Comparison of ENCODE assay signal across 14 cellular contexts in genomic region chr3:176953106-176954080, GRCh38.
DNase-seq lines count a peak whose midpoint lies in the region; ATAC-seq and TF ChIP-seq lines count a peak whose summit lies in the region.
"Had no signal": no experiment of that assay in that cellular context is flagged by ENCODE, and none has a peak within 500 bp of the region (broad histone marks: within the 10 kb centered on the region; RNA-seq: fewer than 3 reads in every experiment).

No MANE protein-coding gene starts in this region.

- H3K14ac ChIP-seq in mesenchymal stem cell (ENCODE audit: low read length in 2 of 2), result no peak overlapping the region

- no peaks in the 10 kb centered on the region for H4K20me1 ChIP-seq in mammary epithelial cell (ENCODE audit: insufficient read depth, low read length)
- no peaks in the 10 kb centered on the region for H4K20me1 ChIP-seq in smooth muscle cell (ENCODE audit: low read depth)

- no peaks in the 10 kb centered on the region for H3K79me1 ChIP-seq in mesenchymal stem cell (replicated peaks; ENCODE audit: low read length, poor library complexity, severe bottlenecking)

- no peak overlapping the region for H3K4me2 ChIP-seq in mammary epithelial cell (ENCODE audit: insufficient read depth, low read depth, low read length)
- H3K4me2 ChIP-seq in mesenchymal stem cell (ENCODE audit: low read length, poor library complexity, severe bottlenecking), result no peak overlapping the region
- no peak overlapping the region for H3K4me2 ChIP-seq in smooth muscle cell
- H3K4me2 ChIP-seq: A549 had no signal

- peaks cover 27% of the 10 kb centered on the region for H3K4me1 ChIP-seq in mammary epithelial cell (ENCODE audit: insufficient read depth, low read length)
- H3K4me1 ChIP-seq in mesenchymal stem cell (ENCODE audit: control insufficient read depth, insufficient read depth, low read depth, low read length), result peaks cover 9% of the 10 kb centered on the region
- H3K4me1 ChIP-seq in smooth muscle cell (ENCODE audit: low read depth), result no peaks in the 10 kb centered on the region

- H4K91ac ChIP-seq in mesenchymal stem cell (ENCODE audit: low read length), result no peak overlapping the region

- no peak overlapping the region for H4K8ac ChIP-seq in mesenchymal stem cell (ENCODE audit: low read length)

- no peak overlapping the region for H3K27ac ChIP-seq in mammary epithelial cell (ENCODE audit: insufficient read depth, low read depth, low read length)
- H3K27ac ChIP-seq in mesenchymal stem cell (ENCODE audit: low read length, poor library complexity, severe bottlenecking), result no peak overlapping the region
- H3K27ac ChIP-seq in smooth muscle cell (ENCODE audit: low read depth), result no peak overlapping the region
- H3K27ac ChIP-seq: A549, suprapubic skin had no signal

- H2BK12ac ChIP-seq in mesenchymal stem cell (ENCODE audit: low read length in 2 of 2), result peak overlapping the region in 1 of 2 experiments; percentile 33

- H3K27me3 ChIP-seq in mammary epithelial cell (ENCODE audit: insufficient read depth, low read length) (no peaks in the 10 kb centered on the region), mesenchymal stem cell (ENCODE audit: control insufficient read depth in 1 of 2, insufficient read depth in 1 of 2, low read length in 2 of 2) (no peaks in the 10 kb centered on the region), smooth muscle cell (ENCODE audit: low read depth) (no peaks in the 10 kb centered on the region)
- H3K27me3 ChIP-seq: suprapubic skin had no signal

- no peak overlapping the region for H2BK5ac ChIP-seq in mesenchymal stem cell (ENCODE audit: low read depth, low read length, poor library complexity, severe bottlenecking)

- CTCF ChIA-PET in MCF 10A (lab: Yijun Ruan, JAX), result interaction anchor here (1.5 kb wide), 1 partner anchor 81 kb away, joined by 5 read pairs; no protein-coding TSS in a partner anchor
- CTCF ChIA-PET in mammary epithelial cell (lab: Charles Lee; ENCODE audit: low non-redundant PET), result no interaction called here

- no peak overlapping the region for H3K4me3 Mint-ChIP-seq in MCF 10A (ENCODE audit: unreplicated experiment)
- H3K4me3 Mint-ChIP-seq: endodermal cell had no signal

- H3K23ac ChIP-seq in mesenchymal stem cell (ENCODE audit: low read length in 2 of 2), result no peak overlapping the region

- H3K9ac ChIP-seq in mammary epithelial cell (ENCODE audit: insufficient read depth, low read length) (no peak overlapping the region), mesenchymal stem cell (ENCODE audit: low read length) (no peak overlapping the region), smooth muscle cell (ENCODE audit: low read depth) (no peak overlapping the region)

- no peaks in the 10 kb centered on the region for H3F3A ChIP-seq in smooth muscle cell (ENCODE audit: low read depth)

- H2BK15ac ChIP-seq in mesenchymal stem cell (ENCODE audit: low read depth, poor library complexity, severe bottlenecking), result no peak overlapping the region

- no peaks in the 10 kb centered on the region for H3K27me3 Mint-ChIP-seq in MCF 10A (ENCODE audit: insufficient read depth, unreplicated experiment)

- H3K36me3 ChIP-seq in mammary epithelial cell (ENCODE audit: insufficient read depth, low read length) (no peaks in the 10 kb centered on the region), mesenchymal stem cell (ENCODE audit: control insufficient read depth in 1 of 2, insufficient read depth in 2 of 2, low read depth in 1 of 2, low read length in 2 of 2) (no peaks in the 10 kb centered on the region), smooth muscle cell (ENCODE audit: low read depth) (no peaks in the 10 kb centered on the region)
- H3K36me3 ChIP-seq: suprapubic skin had no signal

- H3K4me3 ChIP-seq in mammary epithelial cell (replicated peaks in 1 of 3; ENCODE audit: insufficient read depth in 1 of 3, low read depth in 2 of 3, low read length in 3 of 3) (no peak overlapping the region), mesenchymal stem cell (ENCODE audit: insufficient read depth in 1 of 2, low read depth in 1 of 2, low read length in 2 of 2) (no peak overlapping the region), smooth muscle cell (no peak overlapping the region)
- H3K4me3 ChIP-seq: A549, lung, suprapubic skin had no signal

- POLR2A ChIA-PET in MCF 10A (lab: Yijun Ruan, JAX), result interaction anchor here (0.6 kb wide), 1 partner anchor 25 kb away, joined by 3 read pairs; no protein-coding TSS in a partner anchor

- H3K36me3 Mint-ChIP-seq in MCF 10A (ENCODE audit: insufficient read depth, unreplicated experiment), result no peaks in the 10 kb centered on the region

- peak; percentile 70 for DNase-seq in MCF 10A (ENCODE audit: unreplicated experiment)
- DNase-seq in mammary epithelial cell, result no peak
- DNase-seq in dedifferentiated amniotic fluid mesenchymal stem cell (ENCODE audit: extremely low spot score), result peak; percentile 64
- DNase-seq in mesenchymal stem cell, result peak; percentile 79
- no peak for DNase-seq in smooth muscle cell (lab: John Stamatoyannopoulos, UW; ENCODE audit: unreplicated experiment)
- DNase-seq in iPS-NIHi7 (ENCODE audit: extremely low spot score), result no peak
- DNase-seq in NOMO-1 treated with DMSO at 0.1 percent for 48 hours (lab: John Stamatoyannopoulos, UW; ENCODE audit: unreplicated experiment), result no peak
- DNase-seq: activated CD4-positive, CD25-positive, alpha-beta regulatory T cell treated with anti-CD3 and anti-CD28 coated beads, Interleukin-2, amount 50 U/mL, for 72 hours; activated naive CD4-positive, alpha-beta T cell; endodermal cell had no signal

- H3K9me3 Mint-ChIP-seq in MCF 10A (ENCODE audit: unreplicated experiment), result no peaks in the 10 kb centered on the region
- H3K9me3 Mint-ChIP-seq: endodermal cell had no signal

- no peak overlapping the region for H3K27ac Mint-ChIP-seq in MCF 10A (ENCODE audit: low read depth, unreplicated experiment)
- H3K27ac Mint-ChIP-seq: endodermal cell had no signal

- TF ChIP-seq CTCF in MCF 10A (IDR thresholded peaks at IDR 0.05; ENCODE audit: unreplicated experiment) (no peak), mammary epithelial cell (conservative IDR thresholded peaks at IDR 0.05 in 1 of 2, IDR thresholded peaks at IDR 0.05 in 1 of 2; ENCODE audit: extremely low read depth in 1 of 2, insufficient read depth in 1 of 2, low read depth in 1 of 2, low read length in 2 of 2) (no peak), smooth muscle cell (IDR thresholded peaks at IDR 0.05; ENCODE audit: borderline replicate concordance, insufficient read depth, poor library complexity, severe bottlenecking) (no peak)

- no TSS peak for BruUV-seq in MCF 10A (replicated peaks; lab: Mats Ljungman, UMichigan)
- BruUV-seq in mammary epithelial cell (replicated peaks; lab: Mats Ljungman, UMichigan), result no TSS peak

- ATAC-seq in HG02678 (IDR thresholded peaks at IDR 0.05; ENCODE audit: unreplicated experiment), result no peak
- ATAC-seq: A549 had no signal

- dilution Hi-C loops in mammary epithelial cell (cut with HindIII; ENCODE audit: low sequenced_read_pairs), result no loop called here

- H3K79me2 ChIP-seq in mammary epithelial cell (ENCODE audit: insufficient read depth, low read length), result no peaks in the 10 kb centered on the region
- H3K79me2 ChIP-seq in smooth muscle cell (ENCODE audit: low read depth), result no peaks in the 10 kb centered on the region

- H3K4ac ChIP-seq in mesenchymal stem cell (ENCODE audit: low read depth in 1 of 2, low read length in 2 of 2), result peak overlapping the region in 1 of 2 experiments; percentile 37

- H2BK120ac ChIP-seq in mesenchymal stem cell (ENCODE audit: low read depth, low read length), result no peak overlapping the region

- H3K4me1 Mint-ChIP-seq in MCF 10A (ENCODE audit: insufficient read depth, unreplicated experiment), result peaks cover 32% of the 10 kb centered on the region

- H3K18ac ChIP-seq in mesenchymal stem cell (ENCODE audit: low read depth in 1 of 2, low read length in 2 of 2), result no peak overlapping the region

- 86% methylated on average over 6 of the region's 7 CpGs for WGBS in mammary epithelial cell (ENCODE audit: low coverage, missing lambda C conversion rate)
- WGBS in mesenchymal stem cell, result 49% methylated on average over 4 of the region's 7 CpGs
- WGBS in smooth muscle cell (ENCODE audit: low lambda C conversion rate), result 48% methylated on average over 7 of the region's 7 CpGs

- H2AFZ ChIP-seq in mammary epithelial cell (ENCODE audit: low read depth, low read length) (no peak overlapping the region), mesenchymal stem cell (ENCODE audit: low read depth, low read length) (no peak overlapping the region), smooth muscle cell (ENCODE audit: low read depth) (no peak overlapping the region)

- in situ Hi-C loops in mammary epithelial cell (cut with MboI; ENCODE audit: low sequenced_read_pairs in 2 of 2), result no loop called here

- intact Hi-C loops in MCF 10A (cut with micrococcal nuclease), result no loop called here
- intact Hi-C loops in mammary epithelial cell (cut with micrococcal nuclease), result loop anchor here (10.0 kb wide), 1 partner anchor 241 kb away; the partner anchor contains the start of gene TBL1XR1

- no peak overlapping the region for H2AK5ac ChIP-seq in mesenchymal stem cell (ENCODE audit: low read length, severe bottlenecking)

- H3K9me3 ChIP-seq in mammary epithelial cell (replicated peaks; ENCODE audit: insufficient read depth, low read length) (no peaks in the 10 kb centered on the region), mesenchymal stem cell (ENCODE audit: control insufficient read depth, low read length) (no peaks in the 10 kb centered on the region), smooth muscle cell (replicated peaks; ENCODE audit: low read depth) (no peaks in the 10 kb centered on the region)
- H3K9me3 ChIP-seq: A549, suprapubic skin had no signal

Comparison
In these comparisons a context has a peak if more than half of its experiments do, and no peak if none do; other contexts are left out.
1. DNase-seq: peak in MCF 10A (single experiment), dedifferentiated amniotic fluid mesenchymal stem cell (single experiment) and mesenchymal stem cell (single experiment); none in mammary epithelial cell (single experiment), smooth muscle cell (single experiment), iPS-NIHi7 (single experiment) and NOMO-1 treated with DMSO at 0.1 percent for 48 hours (single experiment).